9 cellular contexts compared by ENCODE assay signal in the genomic region with DNA sequence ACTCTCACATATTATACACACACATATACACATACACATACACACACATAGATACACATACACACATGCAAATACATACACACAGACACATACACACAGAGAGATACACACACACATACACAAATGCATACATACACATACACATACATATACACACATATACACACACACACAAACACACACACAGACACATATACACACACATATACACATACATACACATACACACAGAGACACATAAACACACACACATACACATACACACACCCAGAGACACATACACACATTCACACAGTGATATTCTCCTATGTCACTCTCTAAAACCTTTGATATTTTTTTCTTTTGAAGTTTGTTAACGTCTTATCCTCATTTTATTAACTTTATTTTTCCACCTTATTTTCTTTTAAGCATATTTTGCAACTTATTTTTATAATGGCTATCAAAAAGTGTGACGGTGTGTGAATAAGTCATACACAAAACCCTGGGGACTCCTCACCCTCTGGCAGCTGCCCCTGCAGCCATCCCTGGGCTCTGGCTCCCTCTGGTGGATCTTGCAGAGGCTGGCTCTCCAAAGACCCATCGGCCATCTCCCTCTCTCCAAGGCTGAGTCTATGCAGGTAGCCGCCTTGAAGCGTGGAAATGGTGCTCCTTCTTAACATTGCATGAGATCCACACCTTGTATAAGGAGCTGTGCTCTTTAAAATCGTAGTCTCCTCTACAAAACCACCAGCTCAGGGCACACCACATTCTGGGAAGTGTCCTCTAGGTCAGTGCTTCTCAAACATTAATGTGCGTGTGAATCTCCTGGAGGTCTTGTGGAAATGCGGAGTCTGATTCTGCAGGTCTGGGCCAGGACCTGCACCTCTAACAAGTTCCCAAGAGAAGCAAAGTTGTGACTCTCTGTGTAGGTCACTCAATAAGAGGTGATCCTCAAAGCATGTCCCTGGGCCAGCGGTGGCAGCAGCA. TPM values are rescaled to one million over a fixed set of nuclear protein-coding genes. Genes with fewer than 3 reads are reported as not detected.
DNase-seq lines count a peak whose midpoint lies in the region; ATAC-seq and TF ChIP-seq lines count a peak whose summit lies in the region.
"Had no signal": no experiment of that assay in that cellular context is flagged by ENCODE, and none has a peak within 500 bp of the region (broad histone marks: within the 10 kb centered on the region; RNA-seq: fewer than 3 reads in every experiment).

No MANE protein-coding gene starts in this region.

- no peak overlapping the region for H3K9ac ChIP-seq in NT2/D1 (ENCODE audit: insufficient read length, low read depth)
- H3K9ac ChIP-seq: BLaER1 treated with 17β-estradiol and CSF1 and Interleukin-3, amounts not matched to agents 10 nM and 100 nM had no signal

- TF ChIP-seq EP300 in tibial nerve (IDR thresholded peaks at IDR 0.05): no peak

- TF ChIP-seq POLR2A in tibial nerve (IDR thresholded peaks at IDR 0.05): no peak

- H3K4me3 ChIP-seq in NT2/D1 (ENCODE audit: insufficient read length, low read depth): no peak overlapping the region
- H3K4me3 ChIP-seq in fibroblast of villous mesenchyme (ENCODE audit: low read depth, low read length): no peak overlapping the region
- no peak overlapping the region for H3K4me3 ChIP-seq in tibial nerve
- H3K4me3 ChIP-seq: BLaER1 treated with 17β-estradiol and CSF1 and Interleukin-3, amounts not matched to agents 10 nM and 100 nM had no signal

- no peak overlapping the region for H3K27ac ChIP-seq in tibial nerve
- H3K27ac ChIP-seq: BLaER1 treated with 17β-estradiol and CSF1 and Interleukin-3, amounts not matched to agents 10 nM and 100 nM had no signal

- no peaks in the 10 kb centered on the region for H3K36me3 ChIP-seq in NT2/D1 (ENCODE audit: insufficient read depth, insufficient read length, low read length)
- H3K36me3 ChIP-seq in tibial nerve: no peaks in the 10 kb centered on the region
- H3K36me3 ChIP-seq: BLaER1 treated with 17β-estradiol and CSF1 and Interleukin-3, amounts not matched to agents 10 nM and 100 nM had no signal

- DNase-seq in NCI-H2081 (lab: John Stamatoyannopoulos, UW): peak; percentile 30 to 40
- no peak for DNase-seq in NCI-H2081 treated with DMSO at 0.1 percent for 48 hours (lab: John Stamatoyannopoulos, UW)
- DNase-seq in NT2/D1 (ENCODE audit: low read depth, low spot score): peak; percentile 46
- peak; percentile 35 for DNase-seq in activated T-cell treated with anti-CD3 and anti-CD28 coated beads, Interleukin-2, amount 50 U/mL, for 4 hours
- peak; percentile 40 for DNase-seq in fibroblast of villous mesenchyme (ENCODE audit: low read depth)
- DNase-seq in occipital lobe (lab: John Stamatoyannopoulos, UW): peak; percentile 42
- DNase-seq in tibial nerve (ENCODE audit: low spot score in 2 of 2): peak; percentile 30 to 58

- H3K36me3 Mint-ChIP-seq in activated T-cell treated with anti-CD3 and anti-CD28 coated beads, Interleukin-2, amount 50 U/mL, for 4 hours (ENCODE audit: insufficient read depth): no peaks in the 10 kb centered on the region

- no peaks in the 10 kb centered on the region for H3K9me3 Mint-ChIP-seq in activated T-cell treated with anti-CD3 and anti-CD28 coated beads, Interleukin-2, amount 50 U/mL, for 4 hours

- H3K9me3 ChIP-seq in NT2/D1 (ENCODE audit: insufficient read depth, low read length) (no peaks in the 10 kb centered on the region), tibial nerve (no peaks in the 10 kb centered on the region)
- H3K9me3 ChIP-seq: BLaER1 treated with 17β-estradiol and CSF1 and Interleukin-3, amounts not matched to agents 10 nM and 100 nM had no signal

- WGBS in tibial nerve, 2 donors: 43 to 49% methylated on average over 9 of the region's 9 CpGs

- no peaks in the 10 kb centered on the region for H3K27me3 Mint-ChIP-seq in activated T-cell treated with anti-CD3 and anti-CD28 coated beads, Interleukin-2, amount 50 U/mL, for 4 hours (ENCODE audit: low read depth)

- H3K27me3 ChIP-seq in NT2/D1 (ENCODE audit: insufficient read depth, insufficient read length): no peaks in the 10 kb centered on the region
- H3K27me3 ChIP-seq in tibial nerve: no peaks in the 10 kb centered on the region
- H3K27me3 ChIP-seq: BLaER1 treated with 17β-estradiol and CSF1 and Interleukin-3, amounts not matched to agents 10 nM and 100 nM had no signal

- no peak overlapping the region for H3K4me3 Mint-ChIP-seq in activated T-cell treated with anti-CD3 and anti-CD28 coated beads, Interleukin-2, amount 50 U/mL, for 4 hours

- H3K4me1 ChIP-seq in NT2/D1 (ENCODE audit: insufficient read depth, insufficient read length) (no peaks in the 10 kb centered on the region), tibial nerve (no peaks in the 10 kb centered on the region)

- TF ChIP-seq CTCF in fibroblast of villous mesenchyme (IDR thresholded peaks at IDR 0.05; ENCODE audit: insufficient read depth, low read depth, low read length) (peak; percentile 77), tibial nerve (IDR thresholded peaks at IDR 0.05) (peak; percentile 49 to 79 (median 55))

- H3K4me1 Mint-ChIP-seq in activated T-cell treated with anti-CD3 and anti-CD28 coated beads, Interleukin-2, amount 50 U/mL, for 4 hours (ENCODE audit: low read depth): peaks cover 8% of the 10 kb centered on the region

- peak; percentile 59 for ATAC-seq in HG03521 (IDR thresholded peaks at IDR 0.05; ENCODE audit: unreplicated experiment)
- peak in 1 of 2 donors; percentile 77 for ATAC-seq in activated T-cell treated with anti-CD3 and anti-CD28 coated beads, Interleukin-2, amount 50 U/mL, for 4 hours

RNA-seq across cellular contexts. Expression of gene C10orf120, which starts 4.1 kb away (rescaled TPM):
- total RNA-seq in activated T-cell treated with anti-CD3 and anti-CD28 coated beads, Interleukin-2, amount 50 U/mL, for 4 hours: not detected
- total RNA-seq in fibroblast of villous mesenchyme (not detected in 2 replicates), occipital lobe (not detected), tibial nerve (not detected)
